In genomic region chr17:81094744-81095607, GRCh38 we compare ENCODE assay signal across 8 cellular contexts.
DNase-seq lines count a peak whose midpoint lies in the region; ATAC-seq and TF ChIP-seq lines count a peak whose summit lies in the region.

No MANE protein-coding gene starts in this region.

- peak overlapping the region in 1 of 2 donors; percentile 1 for H3K4me3 ChIP-seq in cardiac fibroblast (replicated peaks in 1 of 2; ENCODE audit: low read depth in 2 of 2, low read length in 2 of 2)

- TF ChIP-seq CTCF in cardiac fibroblast (IDR thresholded peaks at IDR 0.05; ENCODE audit: low read depth, low read length), result no peak

- peak; percentile 100 for DNase-seq in GM04504 (ENCODE audit: low read depth)
- peak; percentile 88 for DNase-seq in NCI-H2107 treated with DMSO at 0.1 percent for 48 hours (lab: John Stamatoyannopoulos, UW; ENCODE audit: unreplicated experiment)
- peak; percentile 97 to 100 for DNase-seq in cardiac fibroblast (ENCODE audit: low read depth in 2 of 2)
- DNase-seq in kidney tubule cell (ENCODE audit: low spot score), result peak; percentile 100
- peak; percentile 74 to 97 for DNase-seq in stimulated activated CD4-positive, alpha-beta T cell treated with anti-CD3 and anti-CD28 coated beads, Interleukin-15, amount 100 ng/mL, for 48 hours (ENCODE audit: low read depth in 2 of 2)
- DNase-seq in cerebellar nuclear complex (lab: John Stamatoyannopoulos, UW), result no peak

- ATAC-seq in activated CD4-positive, CD25-positive, alpha-beta regulatory T cell treated with anti-CD3 and anti-CD28 coated beads, Interleukin-2, amount 50 U/mL, for 24 hours, result peak; percentile 98
- no peak for ATAC-seq in HG03520 (IDR thresholded peaks at IDR 0.05; ENCODE audit: unreplicated experiment)

Comparison
In these comparisons a context has a peak if more than half of its experiments do, and no peak if none do; other contexts are left out.
1. DNase-seq: peak in GM04504 (single experiment), NCI-H2107 treated with DMSO at 0.1 percent for 48 hours (single experiment), cardiac fibroblast (2 of 2), kidney tubule cell (single experiment) and stimulated activated CD4-positive, alpha-beta T cell treated with anti-CD3 and anti-CD28 coated beads, Interleukin-15, amount 100 ng/mL, for 48 hours (2 of 2); none in cerebellar nuclear complex (0 of 2).